Comparison of ENCODE assay signal across 20 cellular contexts in the genomic region with DNA sequence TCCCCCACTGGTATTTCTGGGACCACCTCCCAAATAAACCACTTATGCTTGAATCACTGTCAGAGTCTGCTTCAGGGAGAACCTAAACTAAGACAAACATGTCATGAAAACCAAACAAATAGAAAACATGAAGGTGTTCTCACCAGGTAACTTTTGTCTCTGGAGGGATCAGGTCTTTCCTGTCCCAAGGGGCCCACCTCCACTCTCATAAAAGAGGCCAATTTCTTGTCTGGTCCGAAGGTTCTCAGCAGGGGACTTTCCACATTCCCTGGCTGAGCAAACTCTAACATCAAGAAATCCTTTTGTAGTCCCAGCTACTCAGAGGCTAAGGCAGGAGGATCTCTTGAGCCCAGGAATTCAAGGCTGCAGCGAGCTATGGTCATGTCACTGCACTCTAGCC. TPM values are rescaled to one million over a fixed set of nuclear protein-coding genes. Genes with fewer than 3 reads are reported as not detected.
DNase-seq lines count a peak whose midpoint lies in the region; ATAC-seq and TF ChIP-seq lines count a peak whose summit lies in the region.
"Had no signal": no experiment of that assay in that cellular context is flagged by ENCODE, and none has a peak within 500 bp of the region (broad histone marks: within the 10 kb centered on the region; RNA-seq: fewer than 3 reads in every experiment).

No MANE protein-coding gene starts in this region.

- peak overlapping the region in 3 of 5 experiments; percentile 10 to 47 (median 16) for H3K27ac Mint-ChIP-seq in brain
- H3K27ac Mint-ChIP-seq in nephron = peak overlapping the region; percentile 36 to 79 (median 49)
- no peak overlapping the region for H3K27ac Mint-ChIP-seq in effector memory CD8-positive, alpha-beta T cell
- H3K27ac Mint-ChIP-seq: activated naive CD4-positive, alpha-beta T cell treated with anti-CD3 and anti-CD28 coated beads, Interleukin-2, amount 50 U/mL, for 24 hours; natural killer cell had no signal

- peaks cover 18% of the 10 kb centered on the region for H3K4me1 ChIP-seq in HEK293 (ENCODE audit: control insufficient read depth, insufficient read depth, low read length)

- ATAC-seq in effector memory CD8-positive, alpha-beta T cell (replicated peaks) = no peak
- ATAC-seq: natural killer cell; stimulated activated effector memory CD8-positive, alpha-beta T cell treated with anti-CD3 and anti-CD28 coated beads, Interleukin-12 subunit alpha, Interleukin-12 subunit beta, amount 100 ng/mL, for 72 hours had no signal

- no peak overlapping the region for H3K4me3 ChIP-seq in HEK293 (ENCODE audit: low read depth, low read length)
- H3K4me3 ChIP-seq: HAP-1, lung, tibial artery had no signal

- TF ChIP-seq CTCF in HEK293 (tag by site-specific recombination; IDR thresholded peaks at IDR 0.05) (no peak), brain (conservative IDR thresholded peaks at IDR 0.05) (no peak), nephron (IDR thresholded peaks at IDR 0.05; ENCODE audit: unreplicated experiment in 3 of 3) (no peak)

- H3K36me3 ChIP-seq in HEK293 (ENCODE audit: control insufficient read depth in 2 of 2, insufficient read depth in 1 of 2, low read length in 2 of 2) = no peaks in the 10 kb centered on the region
- H3K36me3 ChIP-seq: BE2C, HAP-1, tibial artery had no signal

- H3K4me1 Mint-ChIP-seq in brain (peaks cover 23% of the 10 kb centered on the region), nephron (peaks cover 30% of the 10 kb centered on the region)
- H3K4me1 Mint-ChIP-seq in effector memory CD8-positive, alpha-beta T cell (ENCODE audit: low read depth in 2 of 2) = peaks cover 11 to 18% of the 10 kb centered on the region in 2 donors

- H3K36me3 Mint-ChIP-seq in brain (no peaks in the 10 kb centered on the region), nephron (ENCODE audit: low read depth) (no peaks in the 10 kb centered on the region)
- H3K36me3 Mint-ChIP-seq in effector memory CD8-positive, alpha-beta T cell (ENCODE audit: insufficient read depth) = no peaks in the 10 kb centered on the region
- H3K36me3 Mint-ChIP-seq: activated naive CD4-positive, alpha-beta T cell treated with anti-CD3 and anti-CD28 coated beads, Interleukin-2, amount 50 U/mL, for 24 hours; natural killer cell had no signal

- H3K27me3 Mint-ChIP-seq in brain (peaks cover 60% of the 10 kb centered on the region), nephron (ENCODE audit: low read depth) (peaks cover 70% of the 10 kb centered on the region)
- H3K27me3 Mint-ChIP-seq in effector memory CD8-positive, alpha-beta T cell = peaks cover 0 to 28% of the 10 kb centered on the region in 2 donors
- H3K27me3 Mint-ChIP-seq: activated naive CD4-positive, alpha-beta T cell treated with anti-CD3 and anti-CD28 coated beads, Interleukin-2, amount 50 U/mL, for 24 hours had no signal

- peaks cover 0 to 5% (median 0%) of the 10 kb centered on the region in 5 experiments for H3K9me3 Mint-ChIP-seq in brain
- no peaks in the 10 kb centered on the region for H3K9me3 Mint-ChIP-seq in nephron
- no peaks in the 10 kb centered on the region for H3K9me3 Mint-ChIP-seq in effector memory CD8-positive, alpha-beta T cell
- H3K9me3 Mint-ChIP-seq: activated naive CD4-positive, alpha-beta T cell treated with anti-CD3 and anti-CD28 coated beads, Interleukin-2, amount 50 U/mL, for 24 hours; natural killer cell; stimulated activated effector memory CD8-positive, alpha-beta T cell treated with anti-CD3 and anti-CD28 coated beads, Interleukin-12 subunit alpha, Interleukin-12 subunit beta, amount 100 ng/mL, for 72 hours had no signal

- H3K27ac ChIP-seq in HEK293 (ENCODE audit: extremely low read depth, low read depth, low read length) = no peak overlapping the region; the same call in 1 of the 2 replicates
- H3K27ac ChIP-seq: tibial artery had no signal

- no peak overlapping the region for H3K4me3 Mint-ChIP-seq in brain
- H3K4me3 Mint-ChIP-seq in nephron = no peak overlapping the region
- H3K4me3 Mint-ChIP-seq in effector memory CD8-positive, alpha-beta T cell = no peak overlapping the region
- H3K4me3 Mint-ChIP-seq: activated naive CD4-positive, alpha-beta T cell treated with anti-CD3 and anti-CD28 coated beads, Interleukin-2, amount 50 U/mL, for 24 hours; natural killer cell; stimulated activated effector memory CD8-positive, alpha-beta T cell treated with anti-CD3 and anti-CD28 coated beads, Interleukin-12 subunit alpha, Interleukin-12 subunit beta, amount 100 ng/mL, for 72 hours had no signal

- no peaks in the 10 kb centered on the region for H3K9me3 ChIP-seq in HEK293 (ENCODE audit: control insufficient read depth, insufficient read depth, low read depth, low read length)
- H3K9me3 ChIP-seq: BE2C, HAP-1, tibial artery had no signal

- POLR2A ChIA-PET in HEK293 (lab: Yijun Ruan, JAX) = no interaction called here

- DNase-seq in DMS53 (lab: John Stamatoyannopoulos, UW) = peak; percentile 53
- DNase-seq in effector memory CD8-positive, alpha-beta T cell = no peak
- DNase-seq in 8988T = no peak
- DNase-seq in mesenteric fat pad (ENCODE audit: low spot score) = no peak
- DNase-seq: activated CD4-positive, alpha-beta T cell treated with anti-CD3 and anti-CD28 coated beads, Interleukin-2, amount 50 U/mL, for 48 hours; activated T-cell treated with anti-CD3 and anti-CD28 coated beads, Interleukin-2, amount 50 U/mL, for 1 hour; cortex of kidney; natural killer cell; NCI-H1930; NCI-H524 treated with DMSO at 0.1 percent for 48 hours; stimulated activated CD4-positive, alpha-beta T cell treated with anti-CD3 and anti-CD28 coated beads, Interleukin-12 subunit alpha, Interleukin-12 subunit beta, amount 100 ng/mL, for 4 hours; tibial artery had no signal

- CTCF ChIA-PET in HEK293 (lab: Yijun Ruan, JAX) = interaction anchor here (0.6 to 1.4 kb wide), 3 partner anchors 44 to 113 kb away, joined by 3 to 4 read pairs (median 3); no protein-coding TSS in a partner anchor

TF ChIP-seq in HEK293, 187 proteins besides CTCF, POLR2A, EP300 and RAD21 (continues in another document):
- TF ChIP-seq, protein P1, sequence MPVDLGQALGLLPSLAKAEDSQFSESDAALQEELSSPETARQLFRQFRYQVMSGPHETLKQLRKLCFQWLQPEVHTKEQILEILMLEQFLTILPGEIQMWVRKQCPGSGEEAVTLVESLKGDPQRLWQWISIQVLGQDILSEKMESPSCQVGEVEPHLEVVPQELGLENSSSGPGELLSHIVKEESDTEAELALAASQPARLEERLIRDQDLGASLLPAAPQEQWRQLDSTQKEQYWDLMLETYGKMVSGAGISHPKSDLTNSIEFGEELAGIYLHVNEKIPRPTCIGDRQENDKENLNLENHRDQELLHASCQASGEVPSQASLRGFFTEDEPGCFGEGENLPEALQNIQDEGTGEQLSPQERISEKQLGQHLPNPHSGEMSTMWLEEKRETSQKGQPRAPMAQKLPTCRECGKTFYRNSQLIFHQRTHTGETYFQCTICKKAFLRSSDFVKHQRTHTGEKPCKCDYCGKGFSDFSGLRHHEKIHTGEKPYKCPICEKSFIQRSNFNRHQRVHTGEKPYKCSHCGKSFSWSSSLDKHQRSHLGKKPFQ (tag by site-specific recombination; IDR thresholded peaks at IDR 0.05) = 0 out of 2 replicates have a peak, but pooled peaks have one; percentile 37
- no peak for TF ChIP-seq ZFHX2 (tag by site-specific recombination; conservative IDR thresholded peaks at IDR 0.05)
- TF ChIP-seq ZNF341 (tag by site-specific recombination; IDR thresholded peaks at IDR 0.05; ENCODE audit: low read depth) = no peak
- TF ChIP-seq ZFP69B (tag by site-specific recombination; IDR thresholded peaks at IDR 0.05) = 0 out of 2 replicates have a peak, but pooled peaks have one; percentile 32
- TF ChIP-seq, protein P2, sequence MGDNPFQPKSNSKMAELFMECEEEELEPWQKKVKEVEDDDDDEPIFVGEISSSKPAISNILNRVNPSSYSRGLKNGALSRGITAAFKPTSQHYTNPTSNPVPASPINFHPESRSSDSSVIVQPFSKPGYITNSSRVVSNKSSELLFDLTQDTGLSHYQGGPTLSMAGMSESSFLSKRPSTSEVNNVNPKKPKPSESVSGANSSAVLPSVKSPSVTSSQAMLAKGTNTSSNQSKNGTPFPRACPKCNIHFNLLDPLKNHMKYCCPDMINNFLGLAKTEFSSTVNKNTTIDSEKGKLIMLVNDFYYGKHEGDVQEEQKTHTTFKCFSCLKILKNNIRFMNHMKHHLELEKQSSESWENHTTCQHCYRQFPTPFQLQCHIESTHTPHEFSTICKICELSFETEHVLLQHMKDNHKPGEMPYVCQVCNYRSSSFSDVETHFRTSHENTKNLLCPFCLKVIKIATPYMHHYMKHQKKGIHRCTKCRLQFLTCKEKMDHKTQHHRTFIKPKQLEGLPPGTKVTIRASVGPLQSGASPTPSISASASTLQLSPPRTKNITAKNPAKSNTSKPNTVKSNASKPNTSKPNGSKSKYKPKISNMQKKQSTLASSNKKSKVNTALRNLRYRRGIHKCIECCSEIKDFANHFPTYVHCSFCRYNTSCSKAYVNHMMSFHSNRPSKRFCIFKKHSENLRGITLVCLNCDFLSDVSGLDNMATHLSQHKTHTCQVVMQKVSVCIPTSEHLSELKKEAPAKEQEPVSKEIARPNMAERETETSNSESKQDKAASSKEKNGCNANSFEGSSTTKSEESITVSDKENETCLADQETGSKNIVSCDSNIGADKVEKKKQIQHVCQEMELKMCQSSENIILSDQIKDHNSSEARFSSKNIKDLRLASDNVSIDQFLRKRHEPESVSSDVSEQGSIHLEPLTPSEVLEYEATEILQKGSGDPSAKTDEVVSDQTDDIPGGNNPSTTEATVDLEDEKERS (tag by site-specific recombination; IDR thresholded peaks at IDR 0.05) = no peak
- no peak for TF ChIP-seq ZNF335 (tag by site-specific recombination; conservative IDR thresholded peaks at IDR 0.05)
- no peak for TF ChIP-seq KLF1 (tag by site-specific recombination; IDR thresholded peaks at IDR 0.05)
- TF ChIP-seq, protein P3, sequence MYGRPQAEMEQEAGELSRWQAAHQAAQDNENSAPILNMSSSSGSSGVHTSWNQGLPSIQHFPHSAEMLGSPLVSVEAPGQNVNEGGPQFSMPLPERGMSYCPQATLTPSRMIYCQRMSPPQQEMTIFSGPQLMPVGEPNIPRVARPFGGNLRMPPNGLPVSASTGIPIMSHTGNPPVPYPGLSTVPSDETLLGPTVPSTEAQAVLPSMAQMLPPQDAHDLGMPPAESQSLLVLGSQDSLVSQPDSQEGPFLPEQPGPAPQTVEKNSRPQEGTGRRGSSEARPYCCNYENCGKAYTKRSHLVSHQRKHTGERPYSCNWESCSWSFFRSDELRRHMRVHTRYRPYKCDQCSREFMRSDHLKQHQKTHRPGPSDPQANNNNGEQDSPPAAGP (tag by site-specific recombination; IDR thresholded peaks at IDR 0.05) = 0 out of 2 replicates have a peak, but pooled peaks have one; percentile 6
- 0 out of 2 replicates have a peak, but pooled peaks have one; percentile 40 for TF ChIP-seq GLIS1 (tag by site-specific recombination; IDR thresholded peaks at IDR 0.05)
- no peak for TF ChIP-seq ZBTB48 (tag by site-specific recombination; IDR thresholded peaks at IDR 0.05)
- no peak for TF ChIP-seq SALL2 (tag by site-specific recombination; IDR thresholded peaks at IDR 0.05; ENCODE audit: borderline replicate concordance)
- no peak for TF ChIP-seq ZNF48 (tag by site-specific recombination; IDR thresholded peaks at IDR 0.05)
- TF ChIP-seq ZNF701 (tag by site-specific recombination; IDR thresholded peaks at IDR 0.05) = no peak

RNA-seq across cellular contexts. Expression of a gene that starts 8.8 kb away (rescaled TPM):
- polyA plus RNA-seq in brain (ENCODE audit: insufficient read depth, low read depth, low replicate concordance) = 184 TPM
- total RNA-seq in mesenteric fat pad = 21.4 TPM

Comparison
In these comparisons a context has a peak if more than half of its experiments do, and no peak if none do; other contexts are left out.
1. H3K27ac Mint-ChIP-seq: peak in brain (3 of 5) and nephron (3 of 3); none in effector memory CD8-positive, alpha-beta T cell (0 of 2).